1 cellular context compared by ENCODE assay signal in genomic region chr11:66689661-66690590, GRCh38.
TF ChIP-seq lines count a peak whose summit lies in the region.

No MANE protein-coding gene starts in this region.

TF ChIP-seq in SK-N-SH, 30 proteins besides CTCF, POLR2A, EP300 and RAD21 (continued from another document):
- no peak for TF ChIP-seq REST (IDR thresholded peaks at IDR 0.05; ENCODE audit: low read depth, low read length)
- no peak for TF ChIP-seq ZBTB33 (IDR thresholded peaks at IDR 0.05; ENCODE audit: borderline replicate concordance, low read depth)
- no peak for TF ChIP-seq RXRA (IDR thresholded peaks at IDR 0.05; ENCODE audit: borderline replicate concordance, low read depth)
- no peak for TF ChIP-seq RCOR1 (IDR thresholded peaks at IDR 0.05; ENCODE audit: low read length)
- TF ChIP-seq TEAD4 (IDR thresholded peaks at IDR 0.05; ENCODE audit: borderline replicate concordance, insufficient read depth): no peak
- no peak for TF ChIP-seq MEF2A (IDR thresholded peaks at IDR 0.05; ENCODE audit: borderline replicate concordance, low read depth)
- no peak for TF ChIP-seq IRF3 (IDR thresholded peaks at IDR 0.05; ENCODE audit: low read depth, low read length)
- no peak for TF ChIP-seq USF2 (IDR thresholded peaks at IDR 0.05; ENCODE audit: borderline replicate concordance, low read depth, low read length)
- no peak for TF ChIP-seq SMC3 (IDR thresholded peaks at IDR 0.05; ENCODE audit: low read depth, low read length)
- no peak for TF ChIP-seq JUND (IDR thresholded peaks at IDR 0.05)
